Comparison of ENCODE assay signal across 19 cellular contexts in the genomic region with DNA sequence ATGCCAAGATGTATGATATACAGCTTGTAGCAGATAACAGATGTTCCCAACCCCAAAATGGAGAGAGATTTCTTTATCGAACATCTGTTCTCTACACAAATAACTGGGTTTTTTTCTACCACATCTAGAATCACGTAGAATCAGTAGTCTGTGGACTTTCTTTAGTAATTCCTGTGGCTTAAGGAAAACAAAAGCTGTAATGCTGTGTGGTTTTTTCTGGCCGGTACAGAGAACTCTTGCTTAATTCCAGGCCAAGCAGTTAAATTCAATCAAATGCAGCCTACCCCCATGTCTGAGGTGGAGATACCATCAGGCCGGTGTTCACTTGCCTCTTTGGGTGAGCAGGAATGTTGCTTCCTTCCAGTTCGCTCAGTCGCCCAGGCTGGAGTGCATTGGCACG.
A peak's percentile ranks its signal among the peaks of the same experiment; 100 is the strongest.
DNase-seq lines count a peak whose midpoint lies in the region; ATAC-seq and TF ChIP-seq lines count a peak whose summit lies in the region.
"Had no signal": no experiment of that assay in that cellular context is flagged by ENCODE, and none has a peak within 500 bp of the region (broad histone marks: within the 10 kb centered on the region; RNA-seq: fewer than 3 reads in every experiment).

No MANE protein-coding gene starts in this region.

- H3K4me3 ChIP-seq in AG04449 (ENCODE audit: low read depth, low read length) (no peak overlapping the region), IMR-90 (ENCODE audit: insufficient read depth, low read depth, low read length) (no peak overlapping the region), HAP-1 (no peak overlapping the region), lower lobe of right lung (no peak overlapping the region)
- H3K4me3 ChIP-seq: A549, GM12878, left lung, uterus had no signal

- WGBS in IMR-90 (ENCODE audit: extremely low coverage in 2 of 2, insufficient read length in 1 of 2), 2 experiments: no CpG with 5 or more reads among the region's 7 CpGs

- H2BK15ac ChIP-seq in IMR-90 (ENCODE audit: low read depth, low read length): no peak overlapping the region

- in situ Hi-C loops in IMR-90 (cut with MboI; ENCODE audit: low sequenced_read_pairs) (loop anchor here (25.0 kb wide), 1 partner anchor 316 kb away; the partner anchor contains the start of gene FAT3), HAP-1 (cut with MboI; ENCODE audit: low sequenced_read_pairs) (no loop called here)

- no peaks in the 10 kb centered on the region for H3K9me3 ChIP-seq in IMR-90 (ENCODE audit: control insufficient read depth, insufficient read depth, low read length)
- no peaks in the 10 kb centered on the region for H3K9me3 ChIP-seq in HAP-1
- H3K9me3 ChIP-seq in lower lobe of right lung: no peaks in the 10 kb centered on the region
- H3K9me3 ChIP-seq: A549, left lung, uterus had no signal

- H3K4me1 ChIP-seq in IMR-90 (ENCODE audit: control insufficient read depth, insufficient read depth, low read length): no peaks in the 10 kb centered on the region
- H3K4me1 ChIP-seq in HAP-1: peaks cover 25% of the 10 kb centered on the region
- H3K4me1 ChIP-seq in lower lobe of right lung: no peaks in the 10 kb centered on the region
- H3K4me1 ChIP-seq: A549, left lung, uterus had no signal

- H3K27me3 ChIP-seq in IMR-90 (ENCODE audit: control insufficient read depth, insufficient read depth, low read length): no peaks in the 10 kb centered on the region
- no peaks in the 10 kb centered on the region for H3K27me3 ChIP-seq in HAP-1 (ENCODE audit: low read depth)
- H3K27me3 ChIP-seq in lower lobe of right lung (ENCODE audit: low read depth): no peaks in the 10 kb centered on the region
- H3K27me3 ChIP-seq: left lung, uterus had no signal

- peaks cover 27% of the 10 kb centered on the region for H3K4me1 Mint-ChIP-seq in chondrocyte (ENCODE audit: low read depth)
- H3K4me1 Mint-ChIP-seq: CD8-positive, alpha-beta memory T cell had no signal

- H4K20me1 ChIP-seq in IMR-90 (ENCODE audit: insufficient read depth, low read length): no peaks in the 10 kb centered on the region

- H3K56ac ChIP-seq in IMR-90 (ENCODE audit: extremely low read depth, insufficient read depth, low read length): no peak overlapping the region

- no peaks in the 10 kb centered on the region for H3K79me1 ChIP-seq in IMR-90 (ENCODE audit: low read depth in 1 of 2, low read length in 2 of 2)

- no peak overlapping the region for H3K14ac ChIP-seq in IMR-90 (replicated peaks; ENCODE audit: low read depth, low read length)

- no peaks in the 10 kb centered on the region for H3K9me3 Mint-ChIP-seq in chondrocyte (ENCODE audit: low read depth)
- H3K9me3 Mint-ChIP-seq: brain had no signal

- H3K4me2 ChIP-seq in IMR-90 (ENCODE audit: low read depth, low read length): no peak overlapping the region
- H3K4me2 ChIP-seq: A549 had no signal

- BruUV-seq in IMR-90 (replicated peaks; lab: Mats Ljungman, UMichigan): no TSS peak

- no peaks in the 10 kb centered on the region for H3K36me3 ChIP-seq in IMR-90 (ENCODE audit: control insufficient read depth, insufficient read depth, low read length)
- no peaks in the 10 kb centered on the region for H3K36me3 ChIP-seq in HAP-1 (replicated peaks)
- H3K36me3 ChIP-seq in lower lobe of right lung: no peaks in the 10 kb centered on the region
- H3K36me3 ChIP-seq: left lung, uterus had no signal

- H3K4me3 Mint-ChIP-seq in chondrocyte (ENCODE audit: unreplicated experiment): peak overlapping the region; percentile 45
- H3K4me3 Mint-ChIP-seq: brain; CD8-positive, alpha-beta memory T cell had no signal

- H4K8ac ChIP-seq in IMR-90 (ENCODE audit: low read depth in 2 of 2, low read length in 2 of 2): no peak overlapping the region

- DNase-seq in AG04449 (ENCODE audit: low read depth, low spot score) (peak; percentile 53), IMR-90 (peak; percentile 46), chondrocyte (ENCODE audit: low spot score) (no peak), myocyte (ENCODE audit: low read depth) (peak; percentile 12), HAP-1 (ENCODE audit: low spot score in 2 of 2) (no peak), lower lobe of right lung (no peak), D341Med (ENCODE audit: low spot score) (no peak)
- DNase-seq: activated CD8-positive, alpha-beta memory T cell treated with anti-CD3 and anti-CD28 coated beads, Interleukin-2, amount 50 U/mL, for 4 hours; CD8-positive, alpha-beta memory T cell; NCI-H510A treated with DMSO at 0.1 percent for 48 hours; stimulated activated CD4-positive, alpha-beta T cell treated with anti-CD3 and anti-CD28 coated beads, Interleukin-12 subunit alpha, Interleukin-12 subunit beta, amount 100 ng/mL, for 4 hours; stimulated activated naive CD4-positive, alpha-beta T cell; T1000; uterus had no signal

- no peak overlapping the region for H3K27ac ChIP-seq in IMR-90 (ENCODE audit: insufficient read depth, low read length)
- no peak overlapping the region for H3K27ac ChIP-seq in lower lobe of right lung
- H3K27ac ChIP-seq: A549, uterus had no signal

- H2BK120ac ChIP-seq in IMR-90 (ENCODE audit: low read depth, low read length): no peak overlapping the region

- no peak overlapping the region for H4K5ac ChIP-seq in IMR-90 (ENCODE audit: low read depth, low read length)

- H2AK5ac ChIP-seq in IMR-90 (ENCODE audit: low read depth, low read length): no peak overlapping the region

- intact Hi-C loops in IMR-90 (cut with micrococcal nuclease): no loop called here
- intact Hi-C loops in lower lobe of right lung (cut with DNase I): no loop called here

- no peak overlapping the region for H3K18ac ChIP-seq in IMR-90 (ENCODE audit: low read depth, low read length)

- POLR2A ChIA-PET in AG04449 (lab: Yijun Ruan, JAX) (no interaction called here), IMR-90 (lab: Charles Lee; ENCODE audit: unreplicated experiment) (no interaction called here)

- H2BK20ac ChIP-seq in IMR-90 (ENCODE audit: low read depth, low read length): no peak overlapping the region

- no peaks in the 10 kb centered on the region for H3K27me3 Mint-ChIP-seq in chondrocyte (ENCODE audit: low read depth)
- H3K27me3 Mint-ChIP-seq: CD8-positive, alpha-beta memory T cell had no signal

- CTCF ChIA-PET in AG04449 (lab: Yijun Ruan, JAX): no interaction called here
- CTCF ChIA-PET in IMR-90 (lab: Yijun Ruan, JAX): no interaction called here

- no peak for TF ChIP-seq CTCF in AG04449 (IDR thresholded peaks at IDR 0.05; ENCODE audit: insufficient read depth, low read length, missing control alignments)
- no peak for TF ChIP-seq CTCF in IMR-90 (conservative IDR thresholded peaks at IDR 0.05; ENCODE audit: low read depth, low read length)
- no peak for TF ChIP-seq CTCF in chondrocyte (IDR thresholded peaks at IDR 0.05)
- TF ChIP-seq CTCF in lower lobe of right lung (IDR thresholded peaks at IDR 0.05): no peak

- ATAC-seq in IMR-90 (ENCODE audit: low read depth) (no peak), HG02623 (IDR thresholded peaks at IDR 0.05; ENCODE audit: unreplicated experiment) (no peak), lower lobe of right lung (no peak)
- ATAC-seq: A549, GM12878, left lung had no signal

- no peak overlapping the region for H3K23ac ChIP-seq in IMR-90 (ENCODE audit: low read depth, low read length)

- H2BK5ac ChIP-seq in IMR-90 (ENCODE audit: low read depth, low read length, poor library complexity, severe bottlenecking): no peak overlapping the region

- no peak overlapping the region for H3K4ac ChIP-seq in IMR-90 (ENCODE audit: low read depth, low read length)

- H3K27ac Mint-ChIP-seq in chondrocyte (ENCODE audit: unreplicated experiment): peak overlapping the region; percentile 75
- H3K27ac Mint-ChIP-seq: CD8-positive, alpha-beta memory T cell had no signal

- dilution Hi-C loops in IMR-90 (cut with HindIII; ENCODE audit: low sequenced_read_pairs, unreplicated experiment): no loop called here

- no peak overlapping the region for H4K91ac ChIP-seq in IMR-90 (ENCODE audit: insufficient read depth, low read depth, low read length)

- no peak overlapping the region for H3K9ac ChIP-seq in IMR-90 (ENCODE audit: low read depth, low read length)

- no peak for TF ChIP-seq RAD21 in IMR-90 (IDR thresholded peaks at IDR 0.05; ENCODE audit: low read length)

- no peak overlapping the region for H2AFZ ChIP-seq in IMR-90 (replicated peaks; ENCODE audit: low read length, poor library complexity)

- no peaks in the 10 kb centered on the region for H3K9me1 ChIP-seq in IMR-90 (ENCODE audit: insufficient read depth, low read length)

- H2AK9ac ChIP-seq in IMR-90 (replicated peaks; ENCODE audit: low read depth, low read length, poor library complexity): no peak overlapping the region

- peaks cover 2% of the 10 kb centered on the region for H3K36me3 Mint-ChIP-seq in chondrocyte (ENCODE audit: low read depth)

- TF ChIP-seq POLR2A in IMR-90 (IDR thresholded peaks at IDR 0.05; ENCODE audit: low read depth, low read length): no peak

TF ChIP-seq in IMR-90, 13 proteins besides CTCF, POLR2A, EP300 and RAD21:
- TF ChIP-seq SMC3 (IDR thresholded peaks at IDR 0.05; ENCODE audit: low read depth, low read length) (no peak), RCOR1 (IDR thresholded peaks at IDR 0.05; ENCODE audit: insufficient replicate concordance, low read length) (no peak), MAZ (IDR thresholded peaks at IDR 0.05; ENCODE audit: borderline replicate concordance, low read depth, low read length) (no peak), CEBPB (IDR thresholded peaks at IDR 0.05; ENCODE audit: low read depth, low read length) (peak; percentile 8; the same call in 1 of the 2 replicates), RFX5 (IDR thresholded peaks at IDR 0.05; ENCODE audit: low read depth, low read length) (no peak)
- TF ChIP-seq, protein P1, sequence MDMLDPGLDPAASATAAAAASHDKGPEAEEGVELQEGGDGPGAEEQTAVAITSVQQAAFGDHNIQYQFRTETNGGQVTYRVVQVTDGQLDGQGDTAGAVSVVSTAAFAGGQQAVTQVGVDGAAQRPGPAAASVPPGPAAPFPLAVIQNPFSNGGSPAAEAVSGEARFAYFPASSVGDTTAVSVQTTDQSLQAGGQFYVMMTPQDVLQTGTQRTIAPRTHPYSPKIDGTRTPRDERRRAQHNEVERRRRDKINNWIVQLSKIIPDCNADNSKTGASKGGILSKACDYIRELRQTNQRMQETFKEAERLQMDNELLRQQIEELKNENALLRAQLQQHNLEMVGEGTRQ (IDR thresholded peaks at IDR 0.05; ENCODE audit: low read depth, low read length): no peak

Comparison
In these comparisons a context has a peak if more than half of its experiments do, and no peak if none do; other contexts are left out.
1. DNase-seq: peak in AG04449 (single experiment), IMR-90 (single experiment) and myocyte (single experiment); none in chondrocyte (single experiment), HAP-1 (0 of 2), lower lobe of right lung (single experiment) and D341Med (single experiment).